ENCODE assay signal across 11 cellular contexts in genomic region chr10:102408081-102408727, GRCh38. TPM values are rescaled to one million over a fixed set of nuclear protein-coding genes. Genes with fewer than 3 reads are reported as not detected.
DNase-seq lines count a peak whose midpoint lies in the region; ATAC-seq lines count a peak whose summit lies in the region.
"Had no signal": no experiment of that assay in that cellular context is flagged by ENCODE, and none has a peak within 500 bp of the region (broad histone marks: within the 10 kb centered on the region; RNA-seq: fewer than 3 reads in every experiment).

No MANE protein-coding gene starts in this region.

- H3K9ac ChIP-seq in iPS-18a (ENCODE audit: low read length) = no peak overlapping the region
- peak overlapping the region; percentile 98 to 100 for H3K9ac ChIP-seq in stomach smooth muscle (ENCODE audit: low read length in 2 of 2)

- peak; percentile 6 to 7 for ATAC-seq in activated T-cell treated with anti-CD3 and anti-CD28 coated beads, Interleukin-2, amount 50 U/mL, for 72 hours (replicated peaks in 1 of 2)
- ATAC-seq in HG03469 (IDR thresholded peaks at IDR 0.05; ENCODE audit: unreplicated experiment) = no peak

- peak overlapping the region; percentile 48 for H3K27ac Mint-ChIP-seq in activated T-cell treated with anti-CD3 and anti-CD28 coated beads, Interleukin-2, amount 50 U/mL, for 72 hours

- no peaks in the 10 kb centered on the region for H3K9me3 ChIP-seq in iPS-18a (ENCODE audit: control insufficient read depth, low read depth, low read length)
- no peaks in the 10 kb centered on the region for H3K9me3 ChIP-seq in stomach smooth muscle (ENCODE audit: control insufficient read depth in 2 of 2, low read length in 2 of 2)

- H3K4me3 ChIP-seq in iPS-18a (ENCODE audit: low read length) (peak overlapping the region; percentile 36), stomach smooth muscle (ENCODE audit: low read length in 2 of 2) (peak overlapping the region; percentile 79 to 82)

- peaks cover 7% of the 10 kb centered on the region for H3K27me3 Mint-ChIP-seq in activated T-cell treated with anti-CD3 and anti-CD28 coated beads, Interleukin-2, amount 50 U/mL, for 72 hours (ENCODE audit: low read depth)

- peaks cover 63% of the 10 kb centered on the region for H3K27me3 ChIP-seq in iPS-18a (ENCODE audit: control insufficient read depth, insufficient read depth, low read length)
- H3K27me3 ChIP-seq in stomach smooth muscle (ENCODE audit: control insufficient read depth in 1 of 2, insufficient read depth in 2 of 2, low read length in 2 of 2) = peaks cover 13 to 22% of the 10 kb centered on the region in 2 donors

- H3K4me3 Mint-ChIP-seq in activated T-cell treated with anti-CD3 and anti-CD28 coated beads, Interleukin-2, amount 50 U/mL, for 72 hours = peak overlapping the region; percentile 67 to 83

- peaks cover 0 to 2% of the 10 kb centered on the region in 2 donors for H3K36me3 Mint-ChIP-seq in activated T-cell treated with anti-CD3 and anti-CD28 coated beads, Interleukin-2, amount 50 U/mL, for 72 hours (ENCODE audit: insufficient read depth in 2 of 2)

- no peak overlapping the region for H3K27ac ChIP-seq in iPS-18a (ENCODE audit: low read length)
- H3K27ac ChIP-seq in stomach smooth muscle (ENCODE audit: low read length) = peak overlapping the region; percentile 100
- H3K27ac ChIP-seq: C4-2B had no signal

- H3K36me3 ChIP-seq in iPS-18a (ENCODE audit: control insufficient read depth, low read depth, low read length) (no peaks in the 10 kb centered on the region), stomach smooth muscle (ENCODE audit: control insufficient read depth in 2 of 2, insufficient read depth in 2 of 2, low read length in 2 of 2) (peaks cover 6 to 10% of the 10 kb centered on the region in 2 donors)

- H3K4me1 ChIP-seq in iPS-18a (ENCODE audit: control insufficient read depth, low read depth, low read length) = peaks cover 12% of the 10 kb centered on the region
- peaks cover 60% of the 10 kb centered on the region for H3K4me1 ChIP-seq in stomach smooth muscle (ENCODE audit: control insufficient read depth, insufficient read depth, low read length)

- peak; percentile 40 for DNase-seq in activated T-cell treated with anti-CD3 and anti-CD28 coated beads, Interleukin-2, amount 50 U/mL, for 1 hour
- DNase-seq in activated T-cell treated with anti-CD3 and anti-CD28 coated beads for 4 hours (no peak), ureter (ENCODE audit: low spot score) (no peak), NCI-H2227 treated with DMSO at 0.1 percent for 48 hours (lab: John Stamatoyannopoulos, UW) (no peak)
- DNase-seq in activated T-cell treated with anti-CD3 and anti-CD28 coated beads, Interleukin-2, amount 50 U/mL, for 72 hours = peak in 1 of 2 donors; percentile 40
- DNase-seq: NCI-H748 treated with DMSO at 0.1 percent for 48 hours had no signal

- H3K4me1 Mint-ChIP-seq in activated T-cell treated with anti-CD3 and anti-CD28 coated beads, Interleukin-2, amount 50 U/mL, for 72 hours (ENCODE audit: low read depth) = peaks cover 69% of the 10 kb centered on the region

- H3K9me3 Mint-ChIP-seq in activated T-cell treated with anti-CD3 and anti-CD28 coated beads, Interleukin-2, amount 50 U/mL, for 72 hours = no peaks in the 10 kb centered on the region

RNA-seq across cellular contexts. Expression of gene PSD, which starts 10.4 kb away (rescaled TPM):
- total RNA-seq in activated T-cell treated with anti-CD3 and anti-CD28 coated beads, Interleukin-2, amount 50 U/mL, for 72 hours = 10 to 100 TPM in 1 of 2 donors, 1 to 10 TPM in 1; 8.6 to 11.7 TPM
- 5.1 TPM for total RNA-seq in ureter
- total RNA-seq: mesenteric fat pad had no signal

RNA-seq across cellular contexts. Expression of gene FBXL15, which starts 12.4 kb away (rescaled TPM):
- 10 to 100 TPM; 15.3 TPM for total RNA-seq in activated T-cell treated with anti-CD3 and anti-CD28 coated beads, Interleukin-2, amount 50 U/mL, for 72 hours
- total RNA-seq in ureter = 8.7 TPM

RNA-seq across cellular contexts. Expression of gene NFKB2, which starts 12.7 kb away (rescaled TPM):
- 100 to 1,000 TPM; 472 to 564 TPM for total RNA-seq in activated T-cell treated with anti-CD3 and anti-CD28 coated beads, Interleukin-2, amount 50 U/mL, for 72 hours
- total RNA-seq in ureter = 33.0 TPM

RNA-seq across cellular contexts. Expression of gene CUEDC2, which starts 24.2 kb away (rescaled TPM):
- total RNA-seq in activated T-cell treated with anti-CD3 and anti-CD28 coated beads, Interleukin-2, amount 50 U/mL, for 72 hours = 10 to 100 TPM; 78.7 to 79.5 TPM
- 51.9 TPM for total RNA-seq in ureter

RNA-seq across cellular contexts. Expression of gene C10orf95, which starts 43.1 kb away (rescaled TPM):
- total RNA-seq in activated T-cell treated with anti-CD3 and anti-CD28 coated beads, Interleukin-2, amount 50 U/mL, for 72 hours = under 1 TPM in 1 of 2 donors, not detected in 1; 0.21 TPM
- 1.5 TPM for total RNA-seq in ureter

Comparison
In these comparisons a context has a peak if more than half of its experiments do, and no peak if none do; other contexts are left out.
1. RNA of gene NFKB2, which starts 12.7 kb away (total RNA-seq): 472 to 564 TPM in activated T-cell treated with anti-CD3 and anti-CD28 coated beads, Interleukin-2, amount 50 U/mL, for 72 hours; 33.0 TPM in ureter (single experiment); every median in the first group is over 10 times any median in the second.